Comparison of ENCODE assay signal across 1 cellular context in genomic region chr3:127041264-127041820, GRCh38.
TF ChIP-seq lines count a peak whose summit lies in the region.

No MANE protein-coding gene starts in this region.

TF ChIP-seq in HepG2, 621 proteins besides CTCF, POLR2A, EP300 and RAD21 (continued from another document):
- TF ChIP-seq, protein P1, sequence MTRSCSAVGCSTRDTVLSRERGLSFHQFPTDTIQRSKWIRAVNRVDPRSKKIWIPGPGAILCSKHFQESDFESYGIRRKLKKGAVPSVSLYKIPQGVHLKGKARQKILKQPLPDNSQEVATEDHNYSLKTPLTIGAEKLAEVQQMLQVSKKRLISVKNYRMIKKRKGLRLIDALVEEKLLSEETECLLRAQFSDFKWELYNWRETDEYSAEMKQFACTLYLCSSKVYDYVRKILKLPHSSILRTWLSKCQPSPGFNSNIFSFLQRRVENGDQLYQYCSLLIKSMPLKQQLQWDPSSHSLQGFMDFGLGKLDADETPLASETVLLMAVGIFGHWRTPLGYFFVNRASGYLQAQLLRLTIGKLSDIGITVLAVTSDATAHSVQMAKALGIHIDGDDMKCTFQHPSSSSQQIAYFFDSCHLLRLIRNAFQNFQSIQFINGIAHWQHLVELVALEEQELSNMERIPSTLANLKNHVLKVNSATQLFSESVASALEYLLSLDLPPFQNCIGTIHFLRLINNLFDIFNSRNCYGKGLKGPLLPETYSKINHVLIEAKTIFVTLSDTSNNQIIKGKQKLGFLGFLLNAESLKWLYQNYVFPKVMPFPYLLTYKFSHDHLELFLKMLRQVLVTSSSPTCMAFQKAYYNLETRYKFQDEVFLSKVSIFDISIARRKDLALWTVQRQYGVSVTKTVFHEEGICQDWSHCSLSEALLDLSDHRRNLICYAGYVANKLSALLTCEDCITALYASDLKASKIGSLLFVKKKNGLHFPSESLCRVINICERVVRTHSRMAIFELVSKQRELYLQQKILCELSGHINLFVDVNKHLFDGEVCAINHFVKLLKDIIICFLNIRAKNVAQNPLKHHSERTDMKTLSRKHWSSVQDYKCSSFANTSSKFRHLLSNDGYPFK (CRISPR knock-in tag; IDR thresholded peaks at IDR 0.05; ENCODE audit: borderline replicate concordance), result no peak
- no peak for TF ChIP-seq ZFP91 (CRISPR knock-in tag; IDR thresholded peaks at IDR 0.05; ENCODE audit: borderline replicate concordance)
- no peak for TF ChIP-seq CCDC6 (CRISPR knock-in tag; IDR thresholded peaks at IDR 0.05)
- TF ChIP-seq SP140L (CRISPR knock-in tag; IDR thresholded peaks at IDR 0.05; ENCODE audit: borderline replicate concordance), result no peak
- TF ChIP-seq RXRA (CRISPR knock-in tag; IDR thresholded peaks at IDR 0.05), result no peak
- TF ChIP-seq TMF1 (CRISPR knock-in tag; IDR thresholded peaks at IDR 0.05; ENCODE audit: low read depth), result no peak
- TF ChIP-seq, protein P2, sequence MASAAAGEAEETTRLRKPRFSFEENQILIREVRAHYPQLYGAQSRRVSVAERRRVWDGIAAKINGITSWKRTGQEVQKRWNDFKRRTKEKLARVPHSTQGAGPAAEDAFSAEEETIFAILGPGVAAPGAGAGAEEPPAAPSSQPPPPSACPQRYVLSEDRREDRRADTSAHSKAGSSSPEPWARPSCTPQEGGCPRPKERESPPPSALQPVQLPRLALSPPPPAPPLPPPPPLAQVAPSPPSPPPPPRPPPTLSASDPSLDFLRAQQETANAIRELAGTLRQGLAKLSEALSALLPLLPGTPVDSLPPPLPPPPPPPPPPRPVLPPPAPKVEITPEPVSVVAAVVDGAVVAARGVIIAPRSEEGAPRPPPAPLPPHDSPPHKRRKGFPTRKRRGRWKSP (CRISPR knock-in tag; IDR thresholded peaks at IDR 0.05), result no peak
- no peak for TF ChIP-seq HIVEP1 (CRISPR knock-in tag; IDR thresholded peaks at IDR 0.05)
